In the genomic region with DNA sequence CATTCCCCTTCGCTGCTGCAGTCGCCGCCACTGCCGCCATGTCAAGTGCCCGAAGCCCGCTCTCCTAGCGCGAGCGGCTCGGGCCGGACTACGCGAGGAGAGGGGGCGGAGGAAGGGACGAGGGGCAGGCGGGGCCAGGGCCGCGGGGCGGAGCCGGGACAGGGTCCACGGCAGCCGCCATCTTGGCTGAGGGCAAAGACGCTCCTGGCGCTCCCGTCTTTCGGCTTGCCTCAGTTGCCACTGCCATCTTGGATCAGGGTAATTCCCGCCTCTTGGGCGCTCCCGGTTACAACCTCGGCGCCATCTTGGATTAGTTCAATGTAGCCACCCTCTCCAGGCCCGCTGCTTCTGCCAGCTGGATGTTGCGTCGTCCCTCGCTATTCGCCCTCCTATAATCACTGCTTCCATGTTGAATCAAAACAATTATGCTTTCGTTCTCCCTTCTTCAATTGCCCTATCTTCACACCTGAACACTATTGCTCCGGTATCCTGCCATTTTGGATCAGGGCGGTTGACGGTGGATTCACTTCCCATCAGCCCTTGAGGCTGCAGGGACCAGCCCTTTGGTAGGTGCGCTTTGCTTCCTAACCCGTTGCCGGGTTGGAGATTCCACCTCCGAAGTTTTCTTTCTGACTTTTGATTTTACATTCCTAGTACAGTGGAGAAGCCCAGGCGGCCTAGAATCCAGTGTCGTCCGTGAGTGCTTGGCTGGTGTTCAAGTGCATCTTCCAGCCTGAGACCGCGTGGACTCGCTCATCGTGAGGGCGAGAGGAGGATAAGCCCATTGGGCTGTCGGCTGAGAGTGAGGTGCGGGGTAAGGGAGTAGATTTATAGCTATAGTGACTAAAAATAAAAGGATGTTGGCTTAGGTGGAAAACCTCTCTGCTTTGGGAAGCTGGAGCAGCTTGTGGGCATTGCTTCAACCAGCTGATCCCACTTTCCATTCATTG, we compare ENCODE assay signal across 8 cellular contexts. TPM values are rescaled to one million over a fixed set of nuclear protein-coding genes. Genes with fewer than 3 reads are reported as not detected.
DNase-seq lines count a peak whose midpoint lies in the region; ATAC-seq and TF ChIP-seq lines count a peak whose summit lies in the region.

A gene with protein sequence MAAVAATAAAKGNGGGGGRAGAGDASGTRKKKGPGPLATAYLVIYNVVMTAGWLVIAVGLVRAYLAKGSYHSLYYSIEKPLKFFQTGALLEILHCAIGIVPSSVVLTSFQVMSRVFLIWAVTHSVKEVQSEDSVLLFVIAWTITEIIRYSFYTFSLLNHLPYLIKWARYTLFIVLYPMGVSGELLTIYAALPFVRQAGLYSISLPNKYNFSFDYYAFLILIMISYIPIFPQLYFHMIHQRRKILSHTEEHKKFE (minus strand): TSS at position 66 of the 950 bp plus-strand sequence. CDS start 26 bp downstream, at position 40.

- peak within 1 kb of the TSS; percentile 69 for H3K4me3 ChIP-seq in choroid plexus epithelial cell (ENCODE audit: low read depth, low read length)

- CTCF ChIA-PET in activated CD4-positive, alpha-beta T cell treated with anti-CD3 and anti-CD28 coated beads for 36 hours (lab: Charles Lee): interaction anchor here (0.7 to 1.7 kb wide), 4 partner anchors 18 to 587 kb away, joined by 3 read pairs; no protein-coding TSS in a partner anchor

- H3K27me3 Mint-ChIP-seq in activated CD4-positive, alpha-beta T cell treated with anti-CD3 and anti-CD28 coated beads for 36 hours: no peaks in the 10 kb centered on the region

- peak; percentile 84 for ATAC-seq in HG03442 (IDR thresholded peaks at IDR 0.05; ENCODE audit: unreplicated experiment)
- peak; percentile 93 for ATAC-seq in activated CD4-positive, alpha-beta T cell treated with anti-CD3 and anti-CD28 coated beads for 36 hours

- peaks cover 6% of the 10 kb centered on the region for H3K9me3 Mint-ChIP-seq in activated CD4-positive, alpha-beta T cell treated with anti-CD3 and anti-CD28 coated beads for 36 hours (ENCODE audit: low read depth)

- no peak within 1 kb of the TSS for H3K4me3 Mint-ChIP-seq in activated CD4-positive, alpha-beta T cell treated with anti-CD3 and anti-CD28 coated beads for 36 hours

- POLR2A ChIA-PET in activated CD4-positive, alpha-beta T cell treated with anti-CD3 and anti-CD28 coated beads for 36 hours (lab: Charles Lee): interaction anchor here (0.7 kb wide), 1 partner anchor 9 kb away, joined by 3 read pairs; no protein-coding TSS in a partner anchor

- intact Hi-C loops in activated CD4-positive, alpha-beta T cell treated with anti-CD3 and anti-CD28 coated beads for 36 hours (cut with DNase I, micrococcal nuclease): loop anchor here (1.0 to 10.0 kb wide), 8 partner anchors 377 to 1792 kb away; partner anchors contain the start of genes SEC22A (in 2 of the 2), CCDC14 (in 1 of the 2), HEG1 (in 1 of the 2) and HSPBAP1 (in 1 of the 2)

- DNase-seq in Ammon's horn (ENCODE audit: low spot score) (peak; percentile 98), GM19238 (ENCODE audit: insufficient read length, low spot score) (peak; percentile 74), NCI-H524 (lab: John Stamatoyannopoulos, UW) (peak; percentile 99), choroid plexus epithelial cell (ENCODE audit: low read depth) (peak; percentile 99), kidney glomerular epithelial cell (lab: John Stamatoyannopoulos, UW) (peak; percentile 99)
- DNase-seq in activated CD4-positive, alpha-beta T cell treated with anti-CD3 and anti-CD28 coated beads for 36 hours: peak; percentile 97
- DNase-seq in stimulated activated CD4-positive, alpha-beta T cell treated with anti-CD3 and anti-CD28 coated beads, Interleukin-1b, Interleukin-23, amount 100 ng/mL, for 1 hour (ENCODE audit: low read depth in 2 of 2): peak; percentile 78 to 93

- H3K4me1 Mint-ChIP-seq in activated CD4-positive, alpha-beta T cell treated with anti-CD3 and anti-CD28 coated beads for 36 hours: peaks cover 21% of the 10 kb centered on the region

- no peak for TF ChIP-seq CTCF in choroid plexus epithelial cell (conservative IDR thresholded peaks at IDR 0.05; ENCODE audit: low read depth, low read length)

- H3K36me3 Mint-ChIP-seq in activated CD4-positive, alpha-beta T cell treated with anti-CD3 and anti-CD28 coated beads for 36 hours (ENCODE audit: low read depth): peaks cover 40% of the 10 kb centered on the region

- H3K27ac Mint-ChIP-seq in activated CD4-positive, alpha-beta T cell treated with anti-CD3 and anti-CD28 coated beads for 36 hours: peak within 1 kb of the TSS; percentile 87

RNA-seq across cellular contexts. Expression of the gene that starts here (rescaled TPM):
- total RNA-seq in activated CD4-positive, alpha-beta T cell treated with anti-CD3 and anti-CD28 coated beads for 36 hours: 10 to 100 TPM; 22.1 to 27.7 TPM

Comparison
In these comparisons a context has a peak if more than half of its experiments do, and no peak if none do; other contexts are left out.
1. Peak in every context shown above with its lines: DNase-seq, ATAC-seq and H3K4me3 ChIP-seq.